Comparison of ENCODE assay signal across 1 cellular context in genomic region chr7:75878769-75879596, GRCh38.
TF ChIP-seq lines count a peak whose summit lies in the region.

RHBDD2 (plus strand) TSS chr7:75879034; CDS start chr7:75879083, 49 bp downstream.

TF ChIP-seq in H1, 55 proteins besides CTCF, POLR2A, EP300 and RAD21:
- TF ChIP-seq BCL11A (IDR thresholded peaks at IDR 0.05; ENCODE audit: low read depth in 2 of 2, low read length in 2 of 2) (no peak), EZH2 (IDR thresholded peaks at IDR 0.05; ENCODE audit: low read depth, low read length, severe bottlenecking) (no peak), KDM4A (IDR thresholded peaks at IDR 0.05; ENCODE audit: low read depth, low read length, severe bottlenecking) (peak; percentile 79), ATF3 (IDR thresholded peaks at IDR 0.05; ENCODE audit: insufficient read depth, low read depth, low read length) (no peak), BACH1 (IDR thresholded peaks at IDR 0.05; ENCODE audit: low read length) (no peak), GABPA (IDR thresholded peaks at IDR 0.05; ENCODE audit: borderline replicate concordance, insufficient read depth, low read length) (no peak), ASH2L (IDR thresholded peaks at IDR 0.05; ENCODE audit: low read length) (peak; percentile 83), SP2 (IDR thresholded peaks at IDR 0.05; ENCODE audit: low read length) (no peak), YY1 (IDR thresholded peaks at IDR 0.05; ENCODE audit: low read depth, low read length) (peak; percentile 92), EGR1 (IDR thresholded peaks at IDR 0.05; ENCODE audit: borderline replicate concordance, low read depth, low read length) (peak; percentile 84; the same call in 1 of the 2 replicates), SUZ12 (IDR thresholded peaks at IDR 0.05; ENCODE audit: low read length) (no peak), TAF7 (optimal IDR thresholded peaks at IDR 0.05; ENCODE audit: borderline replicate concordance, low read depth, low read length) (peak; percentile 61), ZNF274 (IDR thresholded peaks at IDR 0.05; ENCODE audit: borderline replicate concordance, extremely low read depth, low read length) (no peak), FOSL1 (IDR thresholded peaks at IDR 0.05; ENCODE audit: insufficient read depth, low read depth, low read length) (no peak), SIX5 (IDR thresholded peaks at IDR 0.05; ENCODE audit: low read depth, low read length) (no peak), NANOG (IDR thresholded peaks at IDR 0.05; ENCODE audit: insufficient read depth, low read depth, low read length, poor library complexity, severe bottlenecking) (no peak), HDAC6 (IDR thresholded peaks at IDR 0.05; ENCODE audit: low read depth, low read length) (no peak), CHD7 (IDR thresholded peaks at IDR 0.05; ENCODE audit: insufficient replicate concordance, low read length) (no peak), KDM5A (IDR thresholded peaks at IDR 0.05; ENCODE audit: low read length) (no peak), KDM1A (IDR thresholded peaks at IDR 0.05; ENCODE audit: borderline replicate concordance, low read length) (no peak), MAX (IDR thresholded peaks at IDR 0.05) (peak; percentile 79), CBX8 (IDR thresholded peaks at IDR 0.05; ENCODE audit: borderline replicate concordance, low read depth, low read length) (no peak), ATF2 (IDR thresholded peaks at IDR 0.05; ENCODE audit: low read length) (no peak), TCF12 (IDR thresholded peaks at IDR 0.05; ENCODE audit: low read depth, low read length) (no peak), CREB1 (IDR thresholded peaks at IDR 0.05) (0 out of 2 replicates have a peak, but pooled peaks have one; percentile 35), CHD1 (IDR thresholded peaks at IDR 0.05; ENCODE audit: low read depth, low read length) (no peak), JUN (IDR thresholded peaks at IDR 0.05; ENCODE audit: low read depth, low read length) (no peak), SP1 (IDR thresholded peaks at IDR 0.05; ENCODE audit: low read depth, low read length) (no peak), BRCA1 (IDR thresholded peaks at IDR 0.05; ENCODE audit: low read depth, low read length) (no peak), RFX5 (IDR thresholded peaks at IDR 0.05; ENCODE audit: borderline replicate concordance, low read depth, low read length) (peak; percentile 43; the same call in 1 of the 2 replicates), GTF2F1 (IDR thresholded peaks at IDR 0.05; ENCODE audit: borderline replicate concordance, low read depth, low read length) (no peak), CTBP2 (IDR thresholded peaks at IDR 0.05; ENCODE audit: borderline replicate concordance, insufficient read depth, insufficient read length, low read length) (no peak), JUND (IDR thresholded peaks at IDR 0.05; ENCODE audit: low read length) (no peak), HDAC2 (IDR thresholded peaks at IDR 0.05; ENCODE audit: borderline replicate concordance in 1 of 2, low read depth in 2 of 2, low read length in 2 of 2) (peak in 1 of 2 experiments; percentile 50; a peak in 1 of 4 replicates), NRF1 (IDR thresholded peaks at IDR 0.05; ENCODE audit: low read depth, low read length) (no peak), MAFK (IDR thresholded peaks at IDR 0.05; ENCODE audit: low read depth, low read length) (no peak), USF2 (IDR thresholded peaks at IDR 0.05; ENCODE audit: low read length) (no peak), POLR2AphosphoS5 (IDR thresholded peaks at IDR 0.05; ENCODE audit: low read depth, low read length) (peak; percentile 87; the same call in 1 of the 2 replicates), TBP (IDR thresholded peaks at IDR 0.05; ENCODE audit: low read depth, low read length) (peak; percentile 76), TAF1 (IDR thresholded peaks at IDR 0.05; ENCODE audit: low read depth, low read length) (peak; percentile 89), E2F6 (IDR thresholded peaks at IDR 0.05) (peak; percentile 91), RNF2 (IDR thresholded peaks at IDR 0.05; ENCODE audit: borderline replicate concordance, low read depth, low read length, missing control alignments, poor library complexity, severe bottlenecking) (no peak), CHD2 (IDR thresholded peaks at IDR 0.05; ENCODE audit: low read length) (no peak), SP4 (IDR thresholded peaks at IDR 0.05; ENCODE audit: low read length) (no peak; the same call in 1 of the 2 replicates), RXRA (IDR thresholded peaks at IDR 0.05; ENCODE audit: insufficient read depth, low read depth, low read length) (no peak), POU5F1 (IDR thresholded peaks at IDR 0.05; ENCODE audit: low read depth, low read length) (no peak), PHF8 (conservative IDR thresholded peaks at IDR 0.05; ENCODE audit: low read depth, low read length) (peak; percentile 97), RBBP5 (IDR thresholded peaks at IDR 0.05; ENCODE audit: borderline replicate concordance, low read depth, low read length) (no peak), SRF (IDR thresholded peaks at IDR 0.05; ENCODE audit: low read depth, low read length) (no peak), TEAD4 (IDR thresholded peaks at IDR 0.05; ENCODE audit: low read depth, low read length) (no peak), SAP30 (IDR thresholded peaks at IDR 0.05; ENCODE audit: insufficient read depth, insufficient replicate concordance, low read length) (no peak), SIRT6 (IDR thresholded peaks at IDR 0.05; ENCODE audit: low read length) (no peak), CEBPB (IDR thresholded peaks at IDR 0.05; ENCODE audit: low read depth, low read length) (no peak), SIN3A (conservative IDR thresholded peaks at IDR 0.05 in 1 of 2, IDR thresholded peaks at IDR 0.05 in 1 of 2; ENCODE audit: low read depth in 1 of 2, low read length in 2 of 2) (peak; percentile 79 to 91; a peak in 2 of 4 replicates), CBX5 (IDR thresholded peaks at IDR 0.05; ENCODE audit: low read depth, low read length) (no peak)
